Comparison of ENCODE assay signal across 22 cellular contexts in the genomic region with DNA sequence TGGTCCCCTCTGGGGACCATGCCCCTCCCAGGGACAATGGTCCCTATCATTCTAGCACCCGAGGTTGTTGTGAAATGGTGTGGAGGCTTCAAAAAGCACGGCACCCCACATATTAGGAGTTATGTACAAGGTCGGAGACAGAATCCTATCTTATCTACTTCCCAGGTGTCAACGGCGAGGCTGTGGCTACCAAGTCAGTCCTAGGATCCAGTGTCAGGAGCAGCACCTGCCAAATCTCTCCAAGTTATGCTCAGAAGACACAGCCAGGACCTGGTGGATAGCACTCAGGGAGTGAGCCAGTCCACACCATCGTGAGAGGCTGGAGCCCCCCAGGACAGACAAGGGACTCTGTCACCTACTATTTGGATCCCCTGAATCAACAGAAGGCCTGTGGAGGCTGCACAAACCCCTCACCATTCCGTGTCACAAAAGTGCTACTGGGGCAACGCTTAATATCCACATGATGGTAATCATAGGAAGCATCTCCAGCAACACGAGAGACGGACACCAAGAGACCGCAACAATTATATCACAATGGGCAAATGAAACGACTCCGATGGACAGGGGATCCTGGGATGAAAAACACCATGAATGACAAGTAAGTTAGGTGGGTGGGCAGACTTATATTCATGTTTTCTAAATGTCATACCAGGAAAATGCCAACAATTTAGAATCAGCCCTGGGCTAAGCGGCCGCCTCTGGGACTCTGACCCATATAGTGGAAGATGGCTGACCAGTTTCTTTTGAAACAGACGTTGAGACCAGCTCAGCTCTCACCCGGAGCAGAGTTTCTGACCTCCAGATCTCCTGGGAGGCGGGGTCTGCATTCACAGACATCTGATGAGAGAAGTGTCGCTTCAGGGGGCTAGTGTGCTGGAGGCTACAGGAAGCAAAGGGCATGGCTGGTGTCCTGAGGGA.
A peak's percentile ranks its signal among the peaks of the same experiment; 100 is the strongest.
DNase-seq lines count a peak whose midpoint lies in the region; ATAC-seq, FAIRE-seq and TF ChIP-seq lines count a peak whose summit lies in the region.
"Had no signal": no experiment of that assay in that cellular context is flagged by ENCODE, and none has a peak within 500 bp of the region (broad histone marks: within the 10 kb centered on the region; RNA-seq: fewer than 3 reads in every experiment).

No MANE protein-coding gene starts in this region.

- H2AFZ ChIP-seq in K562 (ENCODE audit: low read depth, low read length) (no peak overlapping the region), neural progenitor cell (replicated peaks) (no peak overlapping the region), trophoblast cell (ENCODE audit: insufficient read depth, low read length, poor library complexity) (no peak overlapping the region)
- H2AFZ ChIP-seq: GM23248 had no signal

- H3K14ac ChIP-seq in trophoblast cell (ENCODE audit: low read length), result no peak overlapping the region

- no peak overlapping the region for H3K4ac ChIP-seq in trophoblast cell (ENCODE audit: low read depth, low read length)

- peak; percentile 6; the same call in 2 of the 3 replicates for ATAC-seq in K562
- ATAC-seq in GM21390 (IDR thresholded peaks at IDR 0.05; ENCODE audit: unreplicated experiment), result no peak
- ATAC-seq: HCT116, HepG2 had no signal

- no peaks in the 10 kb centered on the region for H3K9me1 ChIP-seq in K562 (ENCODE audit: control insufficient read depth, insufficient read depth, low read length)

- no peak overlapping the region for H2BK120ac ChIP-seq in trophoblast cell (ENCODE audit: insufficient read depth, low read length, poor library complexity)

- WGBS in K562 (ENCODE audit: insufficient coverage, low coverage, missing lambda C conversion rate), result 17% methylated on average over 19 of the region's 19 CpGs
- no CpG with 5 or more reads among the region's 19 CpGs for WGBS in trophoblast cell (ENCODE audit: extremely low coverage, insufficient coverage, insufficient read length)

- intact Hi-C loops in K562 (cut with micrococcal nuclease), result loop anchor here (2.0 kb wide), 1 partner anchor 25 kb away; no protein-coding TSS in a partner anchor

- H3K27ac ChIP-seq in K562 (ENCODE audit: extremely low read depth, low read depth, low read length) (no peak overlapping the region), neural progenitor cell (no peak overlapping the region), trophoblast cell (ENCODE audit: low read depth, low read length) (no peak overlapping the region)
- H3K27ac ChIP-seq: BLaER1, GM23248 had no signal

- H3F3A ChIP-seq in neural progenitor cell (ENCODE audit: low read depth), result no peaks in the 10 kb centered on the region

- no peak overlapping the region for H4K91ac ChIP-seq in trophoblast cell (ENCODE audit: low read depth, low read length)

- TF ChIP-seq RAD21 in K562 (CRISPR knock-in tag; conservative IDR thresholded peaks at IDR 0.05 in 1 of 2, IDR thresholded peaks at IDR 0.05 in 1 of 2), result no peak

- CTCF ChIA-PET in K562 (lab: Yijun Ruan, JAX; ENCODE audit: low intra/inter-chr PET ratio), result no interaction called here

- BruUV-seq in K562 (replicated peaks; lab: Mats Ljungman, UMichigan), result no TSS peak

- H3K79me1 ChIP-seq in trophoblast cell (ENCODE audit: low read length), result no peaks in the 10 kb centered on the region

- H3K4me3 ChIP-seq in K562 (no peak overlapping the region), neural progenitor cell (no peak overlapping the region), trophoblast cell (ENCODE audit: low read depth, low read length) (no peak overlapping the region)
- H3K4me3 ChIP-seq: BLaER1 had no signal

- H3K9me3 ChIP-seq in K562 (replicated peaks; ENCODE audit: control insufficient read depth, insufficient read depth, low read depth, low read length) (no peaks in the 10 kb centered on the region), neural progenitor cell (ENCODE audit: low read depth) (no peaks in the 10 kb centered on the region), trophoblast cell (ENCODE audit: insufficient read depth, low read depth, low read length) (peaks cover 2% of the 10 kb centered on the region)
- H3K9me3 ChIP-seq: BLaER1 had no signal

- H3K23ac ChIP-seq in trophoblast cell (ENCODE audit: low read length), result no peak overlapping the region

- peaks cover 6 to 7% of the 10 kb centered on the region in 2 experiments; a peak in 3 of 5 replicates for H3K4me1 ChIP-seq in K562 (replicated peaks in 1 of 2; ENCODE audit: control insufficient read depth in 2 of 2, insufficient read depth in 2 of 2, low read length in 2 of 2)
- no peaks in the 10 kb centered on the region for H3K4me1 ChIP-seq in neural progenitor cell
- no peaks in the 10 kb centered on the region for H3K4me1 ChIP-seq in trophoblast cell (ENCODE audit: control insufficient read depth in 1 of 2, insufficient read depth in 2 of 2, low read length in 2 of 2)

- H3K18ac ChIP-seq in trophoblast cell (ENCODE audit: low read length), result no peak overlapping the region

- H4K12ac ChIP-seq in trophoblast cell (ENCODE audit: low read depth, low read length), result no peak overlapping the region

- H4K20me1 ChIP-seq in K562 (replicated peaks; ENCODE audit: control insufficient read depth, insufficient read depth, low read length), result peaks cover 49% of the 10 kb centered on the region
- no peaks in the 10 kb centered on the region for H4K20me1 ChIP-seq in neural progenitor cell (ENCODE audit: low read depth)
- H4K20me1 ChIP-seq: BLaER1 had no signal

- peak; percentile 47 for DNase-seq in ELF-1 (ENCODE audit: low read depth, low spot score)
- DNase-seq in K562 (ENCODE audit: extremely low read depth in 1 of 4, low spot score in 3 of 4), result no peak
- no peak for DNase-seq in neural progenitor cell (ENCODE audit: low spot score)
- peak; percentile 23 to 38 for DNase-seq in trophoblast cell
- no peak for DNase-seq in epidermal melanocyte (ENCODE audit: insufficient read length, low spot score)
- DNase-seq in stimulated activated CD4-positive, alpha-beta T cell treated with anti-CD3 and anti-CD28 coated beads, Interleukin-4, amount 100 ng/mL, for 1 hour, result no peak
- no peak for DNase-seq in SKM-1 (lab: John Stamatoyannopoulos, UW; ENCODE audit: unreplicated experiment)
- DNase-seq: 8988T; CD4-positive, alpha-beta memory T cell; DMS153; DMS79; GF-D8; H7; HFFc6 had no signal

- H3K9ac ChIP-seq in K562 (ENCODE audit: insufficient read depth in 1 of 2, low read depth in 2 of 2, low read length in 2 of 2), result peak overlapping the region in 1 of 2 experiments; percentile 10; a peak in 1 of 4 replicates
- no peak overlapping the region for H3K9ac ChIP-seq in neural progenitor cell
- no peak overlapping the region for H3K9ac ChIP-seq in trophoblast cell (ENCODE audit: low read length)
- H3K9ac ChIP-seq: BLaER1, GM23248 had no signal

- TF ChIP-seq EP300 in K562 (IDR thresholded peaks at IDR 0.05; ENCODE audit: low read length), result no peak

- no peak overlapping the region for H3K4me3 Mint-ChIP-seq in neural progenitor cell
- H3K4me3 Mint-ChIP-seq: CD14-positive monocyte; CD4-positive, alpha-beta memory T cell; HFFc6; IgD-negative memory B cell had no signal

- H3K79me2 ChIP-seq in K562 (ENCODE audit: control insufficient read depth, insufficient read depth, low read length), result no peaks in the 10 kb centered on the region
- H3K79me2 ChIP-seq in neural progenitor cell (ENCODE audit: low read depth), result no peaks in the 10 kb centered on the region
- peaks cover 2% of the 10 kb centered on the region for H3K79me2 ChIP-seq in trophoblast cell (ENCODE audit: control insufficient read depth, insufficient read depth, low read length, poor library complexity)

- no peak for FAIRE-seq in K562 (lab: Jason Lieb, UNC)
- FAIRE-seq: HepG2, HTR-8/SVneo had no signal

- H3K4me1 Mint-ChIP-seq in neural progenitor cell, result peaks cover 13% of the 10 kb centered on the region
- H3K4me1 Mint-ChIP-seq: CD14-positive monocyte, IgD-negative memory B cell had no signal

- no peak overlapping the region for H4K8ac ChIP-seq in trophoblast cell (ENCODE audit: low read depth, low read length)

- no peak for TF ChIP-seq POLR2A in K562 (conservative IDR thresholded peaks at IDR 0.05)

- no peaks in the 10 kb centered on the region for H3K9me3 Mint-ChIP-seq in neural progenitor cell
- H3K9me3 Mint-ChIP-seq: CD14-positive monocyte; CD4-positive, alpha-beta memory T cell; HFFc6; IgD-negative memory B cell had no signal

- H3K27ac Mint-ChIP-seq in neural progenitor cell, result peak overlapping the region; percentile 76
- H3K27ac Mint-ChIP-seq: CD14-positive monocyte; CD4-positive, alpha-beta memory T cell; HFFc6; IgD-negative memory B cell had no signal

- H3K36me3 Mint-ChIP-seq in neural progenitor cell, result no peaks in the 10 kb centered on the region
- H3K36me3 Mint-ChIP-seq: CD14-positive monocyte; CD4-positive, alpha-beta memory T cell; IgD-negative memory B cell had no signal

- no peak overlapping the region for H2AK5ac ChIP-seq in trophoblast cell (ENCODE audit: low read length)

- H2BK12ac ChIP-seq in trophoblast cell (ENCODE audit: low read length), result no peak overlapping the region

- TF ChIP-seq CTCF in K562 (IDR thresholded peaks at IDR 0.05 in 2 of 3, conservative IDR thresholded peaks at IDR 0.05 in 1 of 3; ENCODE audit: insufficient read depth in 2 of 3, low read depth in 1 of 3, low read length in 3 of 3) (no peak), neural progenitor cell (IDR thresholded peaks at IDR 0.05) (no peak)

- POLR2A ChIA-PET in K562 (lab: Yijun Ruan, JAX), result interaction anchor here (0.5 to 21.8 kb wide), 14 partner anchors 8 to 41 kb away, joined by 3 to 234 read pairs (median 4); no protein-coding TSS in a partner anchor

- H3K27me3 ChIP-seq in K562 (ENCODE audit: control insufficient read depth in 2 of 2, insufficient read depth in 2 of 2, low read length in 2 of 2) (peaks cover 60 to 69% of the 10 kb centered on the region in 2 experiments), neural progenitor cell (no peaks in the 10 kb centered on the region), trophoblast cell (ENCODE audit: insufficient read depth, low read length) (no peaks in the 10 kb centered on the region)
- H3K27me3 ChIP-seq: BLaER1 had no signal

- in situ Hi-C loops in K562 (cut with MboI), result loop anchor here (25.0 kb wide), 1 partner anchor 522 kb away; no protein-coding TSS in a partner anchor

- H3K36me3 ChIP-seq in K562 (ENCODE audit: control insufficient read depth, insufficient read depth, low read length), result no peaks in the 10 kb centered on the region
- H3K36me3 ChIP-seq in neural progenitor cell, result no peaks in the 10 kb centered on the region
- H3K36me3 ChIP-seq in trophoblast cell (ENCODE audit: control insufficient read depth in 1 of 2, insufficient read depth in 2 of 2, low read length in 2 of 2), result no peaks in the 10 kb centered on the region
- H3K36me3 ChIP-seq: BLaER1 had no signal

- H2BK5ac ChIP-seq in trophoblast cell (ENCODE audit: low read depth, low read length, poor library complexity), result no peak overlapping the region

- H3K4me2 ChIP-seq in K562 (ENCODE audit: insufficient read depth, low read length) (no peak overlapping the region), neural progenitor cell (no peak overlapping the region), trophoblast cell (ENCODE audit: low read length) (no peak overlapping the region)
- H3K4me2 ChIP-seq: BLaER1 had no signal

- H3K27me3 Mint-ChIP-seq in neural progenitor cell (ENCODE audit: insufficient read depth, low read depth), result peaks cover 8% of the 10 kb centered on the region

TF ChIP-seq in K562, 482 proteins besides CTCF, POLR2A, EP300 and RAD21 (continues in another document):
- TF ChIP-seq TCF7L2 (IDR thresholded peaks at IDR 0.05; ENCODE audit: low read depth, low read length) (no peak), SUPT5H (IDR thresholded peaks at IDR 0.05) (no peak), ZNF354B (CRISPR knock-in tag; IDR thresholded peaks at IDR 0.05) (peak; percentile 42; the same call in 1 of the 2 replicates)

Comparison
In these comparisons a context has a peak if more than half of its experiments do, and no peak if none do; other contexts are left out.
1. DNase-seq: peak in ELF-1 (single experiment) and trophoblast cell (2 of 2); none in K562 (0 of 4), neural progenitor cell (single experiment), epidermal melanocyte (single experiment), stimulated activated CD4-positive, alpha-beta T cell treated with anti-CD3 and anti-CD28 coated beads, Interleukin-4, amount 100 ng/mL, for 1 hour (single experiment) and SKM-1 (single experiment).